Comparison of ENCODE assay signal across 11 cellular contexts in genomic region chr2:170679607-170680079, GRCh38. TPM values are rescaled to one million over a fixed set of nuclear protein-coding genes. Genes with fewer than 3 reads are reported as not detected.
DNase-seq lines count a peak whose midpoint lies in the region; ATAC-seq and TF ChIP-seq lines count a peak whose summit lies in the region.
"Had no signal": no experiment of that assay in that cellular context is flagged by ENCODE, and none has a peak within 500 bp of the region (broad histone marks: within the 10 kb centered on the region; RNA-seq: fewer than 3 reads in every experiment).

No MANE protein-coding gene starts in this region.

- H3K4ac ChIP-seq in mesendoderm (ENCODE audit: low read depth, low read length), result peak overlapping the region; percentile 94

- no peaks in the 10 kb centered on the region for H3K79me1 ChIP-seq in mesendoderm (ENCODE audit: low read length)

- TF ChIP-seq POLR2A in spleen (IDR thresholded peaks at IDR 0.05), result no peak

- H3K4me2 ChIP-seq in mesendoderm (ENCODE audit: low read length), result peak overlapping the region; percentile 17

- no peak overlapping the region for H3K23ac ChIP-seq in mesendoderm (ENCODE audit: low read length)

- H3K56ac ChIP-seq in mesendoderm (ENCODE audit: low read length), result peak overlapping the region; percentile 83

- H3K36me3 ChIP-seq in ES-I3 (ENCODE audit: insufficient read depth, low read length) (no peaks in the 10 kb centered on the region), mesendoderm (ENCODE audit: control insufficient read depth, insufficient read depth, low read length) (no peaks in the 10 kb centered on the region), spleen (no peaks in the 10 kb centered on the region)

- no peaks in the 10 kb centered on the region for H3K36me3 Mint-ChIP-seq in central memory CD8-positive, alpha-beta T cell (ENCODE audit: insufficient read depth)

- H3K79me2 ChIP-seq in mesendoderm (ENCODE audit: control insufficient read depth, insufficient read depth, low read length), result no peaks in the 10 kb centered on the region

- H4K8ac ChIP-seq in mesendoderm (ENCODE audit: low read depth, low read length), result peak overlapping the region; percentile 59

- H3K4me1 ChIP-seq in ES-I3 (ENCODE audit: insufficient read depth, low read length), result peaks cover 27% of the 10 kb centered on the region
- H3K4me1 ChIP-seq in mesendoderm (ENCODE audit: control insufficient read depth, low read depth, low read length), result peaks cover 3% of the 10 kb centered on the region
- H3K4me1 ChIP-seq in spleen, result no peaks in the 10 kb centered on the region

- no peak overlapping the region for H2AK5ac ChIP-seq in mesendoderm (ENCODE audit: low read length)

- DNase-seq in NAMALWA (ENCODE audit: low spot score) (peak; percentile 57), mesendoderm (peak; percentile 64), caudate nucleus (lab: John Stamatoyannopoulos, UW) (no peak), activated gamma-delta T cell (lab: John Stamatoyannopoulos, UW) (no peak), Right ventricle myocardium inferior (ENCODE audit: missing footprints) (no peak), spleen (no peak)
- DNase-seq in central memory CD8-positive, alpha-beta T cell (ENCODE audit: low spot score in 2 of 2), result no peak
- DNase-seq: activated CD4-positive, alpha-beta T cell treated with anti-CD3 and anti-CD28 coated beads, Interleukin-2, amount 50 U/mL, for 4 hours; NCI-H187; right cardiac atrium had no signal

- no peaks in the 10 kb centered on the region for H3K27me3 ChIP-seq in mesendoderm (ENCODE audit: insufficient read depth, low read length, poor library complexity)
- H3K27me3 ChIP-seq in spleen (replicated peaks in 1 of 7), result peaks cover 0 to 19% (median 0%) of the 10 kb centered on the region in 7 donors

- TF ChIP-seq CTCF in spleen (IDR thresholded peaks at IDR 0.05 in 8 of 11, conservative IDR thresholded peaks at IDR 0.05 in 3 of 11), result no peak

- H3K27ac ChIP-seq in mesendoderm (ENCODE audit: low read depth, low read length), result peak overlapping the region; percentile 89
- H3K27ac ChIP-seq in caudate nucleus (ENCODE audit: low read depth, low read length), result no peak overlapping the region
- no peak overlapping the region for H3K27ac ChIP-seq in spleen

- H4K5ac ChIP-seq in mesendoderm (ENCODE audit: low read length), result no peak overlapping the region

- H3K27ac Mint-ChIP-seq in central memory CD8-positive, alpha-beta T cell (ENCODE audit: low read depth), result no peak overlapping the region

- no peaks in the 10 kb centered on the region for H3K9me3 ChIP-seq in ES-I3 (ENCODE audit: control insufficient read depth, insufficient read depth, low read length)
- H3K9me3 ChIP-seq in spleen, result no peaks in the 10 kb centered on the region

- peak overlapping the region; percentile 72 for H2BK5ac ChIP-seq in mesendoderm (ENCODE audit: low read length)

- H2BK15ac ChIP-seq in mesendoderm (replicated peaks; ENCODE audit: low read depth), result peak overlapping the region; percentile 74

- peak overlapping the region; percentile 62 for H3K18ac ChIP-seq in mesendoderm (ENCODE audit: low read length)

- no peaks in the 10 kb centered on the region for H3K9me3 Mint-ChIP-seq in central memory CD8-positive, alpha-beta T cell

- H3K27me3 Mint-ChIP-seq in central memory CD8-positive, alpha-beta T cell, result peaks cover 17% of the 10 kb centered on the region

- H2BK120ac ChIP-seq in mesendoderm (ENCODE audit: low read depth, low read length), result peak overlapping the region; percentile 76

- intact Hi-C loops in Right ventricle myocardium inferior (cut with DNase I) (no loop called here), spleen (cut with DNase I; ENCODE audit: low total_unique reads) (no loop called here)

- peak overlapping the region; percentile 53 for H3K9ac ChIP-seq in ES-I3 (ENCODE audit: low read depth, low read length)
- H3K9ac ChIP-seq in mesendoderm (ENCODE audit: low read length), result peak overlapping the region; percentile 39

- peak; percentile 67 for ATAC-seq in central memory CD8-positive, alpha-beta T cell (replicated peaks; ENCODE audit: extremely low read depth, poor library complexity, severe bottlenecking)
- no peak for ATAC-seq in Right ventricle myocardium inferior
- ATAC-seq: right cardiac atrium had no signal

- peaks cover 10% of the 10 kb centered on the region for H3K4me1 Mint-ChIP-seq in central memory CD8-positive, alpha-beta T cell

- no peak overlapping the region for H3K4me3 Mint-ChIP-seq in central memory CD8-positive, alpha-beta T cell

- WGBS in mesendoderm (ENCODE audit: extremely low coverage, insufficient coverage, low lambda C conversion rate), result no CpG with 5 or more reads among the region's 5 CpGs
- 32 to 53% (median 51%) methylated on average over 5 of the region's 5 CpGs for WGBS in spleen, 5 donors

- H3K4me3 ChIP-seq in mesendoderm (ENCODE audit: low read length), result no peak overlapping the region
- H3K4me3 ChIP-seq in spleen, result no peak overlapping the region

RNA-seq across cellular contexts. Expression of gene SP5, which starts 35.5 kb away (rescaled TPM):
- 176 TPM for polyA plus RNA-seq in mesendoderm (2013, experiment 1 of 2)
- 197 TPM for polyA plus RNA-seq in mesendoderm (2013, experiment 2 of 2)
- total RNA-seq in Right ventricle myocardium inferior (0.19 TPM), spleen (not detected)
- polyA plus RNA-seq in spleen, result under 1 TPM in 2 of 3 donors, not detected in 1; 0.06 to 0.20 TPM
- polyA plus RNA-seq: right cardiac atrium had no signal

Comparison
In these comparisons a context has a peak if more than half of its experiments do, and no peak if none do; other contexts are left out.
1. DNase-seq: peak in NAMALWA (single experiment) and mesendoderm (single experiment); none in central memory CD8-positive, alpha-beta T cell (0 of 2), caudate nucleus (0 of 61), activated gamma-delta T cell (single experiment), Right ventricle myocardium inferior (single experiment) and spleen (single experiment).